ENCODE assay signal across 1 cellular context in the genomic region with DNA sequence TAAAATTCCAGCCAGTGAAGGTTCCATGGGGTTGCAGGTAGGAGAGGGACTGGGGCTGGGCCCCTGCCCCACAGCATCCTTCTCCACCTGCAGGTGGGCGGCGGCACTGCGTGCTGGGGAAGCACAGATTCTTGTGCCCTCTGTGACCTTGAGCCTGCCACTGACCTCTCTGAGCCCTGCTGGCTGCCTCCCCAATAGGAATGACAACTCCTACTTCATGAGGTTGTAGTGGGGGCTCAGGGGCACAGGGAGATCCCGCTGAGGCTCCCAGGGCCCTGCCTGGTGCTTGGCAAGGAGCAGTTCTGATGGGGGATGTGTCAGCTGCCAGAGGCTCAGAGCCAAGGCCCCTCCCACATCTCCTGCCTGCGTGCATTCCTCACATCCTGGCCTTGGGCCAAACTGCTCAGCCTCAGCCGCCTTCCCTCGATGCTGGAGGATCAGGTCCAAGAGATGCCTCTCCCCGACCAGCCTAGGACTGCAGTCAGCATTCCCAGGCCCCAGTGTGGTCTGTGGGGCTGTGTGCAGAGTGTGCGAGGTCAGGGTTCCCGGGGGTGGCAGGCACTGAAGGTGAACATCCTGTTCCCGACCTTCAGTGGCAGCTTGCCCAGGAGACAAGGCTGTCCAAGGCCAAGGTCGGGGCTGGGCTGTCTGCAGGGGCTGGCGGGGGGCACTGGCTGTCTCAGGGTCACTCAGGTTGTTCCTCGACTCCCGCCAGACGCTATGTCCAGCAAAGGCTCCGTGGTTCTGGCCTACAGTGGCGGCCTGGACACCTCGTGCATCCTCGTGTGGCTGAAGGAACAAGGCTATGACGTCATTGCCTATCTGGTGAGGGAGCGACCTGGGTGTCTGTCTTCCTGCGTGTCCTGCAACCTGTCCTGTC.
TF ChIP-seq lines count a peak whose summit lies in the region.

No MANE protein-coding gene starts in this region.

TF ChIP-seq in HepG2, 621 proteins besides CTCF, POLR2A, EP300 and RAD21 (continued from another document and continues in another):
- TF ChIP-seq, protein P1, sequence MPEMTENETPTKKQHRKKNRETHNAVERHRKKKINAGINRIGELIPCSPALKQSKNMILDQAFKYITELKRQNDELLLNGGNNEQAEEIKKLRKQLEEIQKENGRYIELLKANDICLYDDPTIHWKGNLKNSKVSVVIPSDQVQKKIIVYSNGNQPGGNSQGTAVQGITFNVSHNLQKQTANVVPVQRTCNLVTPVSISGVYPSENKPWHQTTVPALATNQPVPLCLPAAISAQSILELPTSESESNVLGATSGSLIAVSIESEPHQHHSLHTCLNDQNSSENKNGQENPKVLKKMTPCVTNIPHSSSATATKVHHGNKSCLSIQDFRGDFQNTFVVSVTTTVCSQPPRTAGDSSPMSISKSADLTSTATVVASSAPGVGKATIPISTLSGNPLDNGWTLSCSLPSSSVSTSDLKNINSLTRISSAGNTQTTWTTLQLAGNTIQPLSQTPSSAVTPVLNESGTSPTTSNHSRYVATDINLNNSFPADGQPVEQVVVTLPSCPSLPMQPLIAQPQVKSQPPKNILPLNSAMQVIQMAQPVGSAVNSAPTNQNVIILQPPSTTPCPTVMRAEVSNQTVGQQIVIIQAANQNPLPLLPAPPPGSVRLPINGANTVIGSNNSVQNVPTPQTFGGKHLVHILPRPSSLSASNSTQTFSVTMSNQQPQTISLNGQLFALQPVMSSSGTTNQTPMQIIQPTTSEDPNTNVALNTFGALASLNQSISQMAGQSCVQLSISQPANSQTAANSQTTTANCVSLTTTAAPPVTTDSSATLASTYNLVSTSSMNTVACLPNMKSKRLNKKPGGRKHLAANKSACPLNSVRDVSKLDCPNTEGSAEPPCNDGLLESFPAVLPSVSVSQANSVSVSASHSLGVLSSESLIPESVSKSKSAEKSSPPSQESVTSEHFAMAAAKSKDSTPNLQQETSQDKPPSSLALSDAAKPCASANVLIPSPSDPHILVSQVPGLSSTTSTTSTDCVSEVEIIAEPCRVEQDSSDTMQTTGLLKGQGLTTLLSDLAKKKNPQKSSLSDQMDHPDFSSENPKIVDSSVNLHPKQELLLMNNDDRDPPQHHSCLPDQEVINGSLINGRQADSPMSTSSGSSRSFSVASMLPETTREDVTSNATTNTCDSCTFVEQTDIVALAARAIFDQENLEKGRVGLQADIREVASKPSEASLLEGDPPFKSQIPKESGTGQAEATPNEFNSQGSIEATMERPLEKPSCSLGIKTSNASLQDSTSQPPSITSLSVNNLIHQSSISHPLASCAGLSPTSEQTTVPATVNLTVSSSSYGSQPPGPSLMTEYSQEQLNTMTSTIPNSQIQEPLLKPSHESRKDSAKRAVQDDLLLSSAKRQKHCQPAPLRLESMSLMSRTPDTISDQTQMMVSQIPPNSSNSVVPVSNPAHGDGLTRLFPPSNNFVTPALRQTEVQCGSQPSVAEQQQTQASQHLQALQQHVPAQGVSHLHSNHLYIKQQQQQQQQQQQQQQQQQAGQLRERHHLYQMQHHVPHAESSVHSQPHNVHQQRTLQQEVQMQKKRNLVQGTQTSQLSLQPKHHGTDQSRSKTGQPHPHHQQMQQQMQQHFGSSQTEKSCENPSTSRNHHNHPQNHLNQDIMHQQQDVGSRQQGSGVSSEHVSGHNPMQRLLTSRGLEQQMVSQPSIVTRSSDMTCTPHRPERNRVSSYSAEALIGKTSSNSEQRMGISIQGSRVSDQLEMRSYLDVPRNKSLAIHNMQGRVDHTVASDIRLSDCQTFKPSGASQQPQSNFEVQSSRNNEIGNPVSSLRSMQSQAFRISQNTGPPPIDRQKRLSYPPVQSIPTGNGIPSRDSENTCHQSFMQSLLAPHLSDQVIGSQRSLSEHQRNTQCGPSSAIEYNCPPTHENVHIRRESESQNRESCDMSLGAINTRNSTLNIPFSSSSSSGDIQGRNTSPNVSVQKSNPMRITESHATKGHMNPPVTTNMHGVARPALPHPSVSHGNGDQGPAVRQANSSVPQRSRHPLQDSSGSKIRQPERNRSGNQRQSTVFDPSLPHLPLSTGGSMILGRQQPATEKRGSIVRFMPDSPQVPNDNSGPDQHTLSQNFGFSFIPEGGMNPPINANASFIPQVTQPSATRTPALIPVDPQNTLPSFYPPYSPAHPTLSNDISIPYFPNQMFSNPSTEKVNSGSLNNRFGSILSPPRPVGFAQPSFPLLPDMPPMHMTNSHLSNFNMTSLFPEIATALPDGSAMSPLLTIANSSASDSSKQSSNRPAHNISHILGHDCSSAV (CRISPR knock-in tag; IDR thresholded peaks at IDR 0.05; ENCODE audit: borderline replicate concordance) = no peak
- TF ChIP-seq RXRA (CRISPR knock-in tag; IDR thresholded peaks at IDR 0.05) = peak; percentile 57; the same call in 1 of the 2 replicates
- no peak for TF ChIP-seq ZNF629 (CRISPR knock-in tag; conservative IDR thresholded peaks at IDR 0.05)
- TF ChIP-seq, protein P2, sequence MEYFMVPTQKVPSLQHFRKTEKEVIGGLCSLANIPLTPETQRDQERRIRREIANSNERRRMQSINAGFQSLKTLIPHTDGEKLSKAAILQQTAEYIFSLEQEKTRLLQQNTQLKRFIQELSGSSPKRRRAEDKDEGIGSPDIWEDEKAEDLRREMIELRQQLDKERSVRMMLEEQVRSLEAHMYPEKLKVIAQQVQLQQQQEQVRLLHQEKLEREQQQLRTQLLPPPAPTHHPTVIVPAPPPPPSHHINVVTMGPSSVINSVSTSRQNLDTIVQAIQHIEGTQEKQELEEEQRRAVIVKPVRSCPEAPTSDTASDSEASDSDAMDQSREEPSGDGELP (IDR thresholded peaks at IDR 0.05; ENCODE audit: borderline replicate concordance, low read depth) = peak; percentile 22; the same call in 1 of the 2 replicates
- 0 out of 2 replicates have a peak, but pooled peaks have one; percentile 21 for TF ChIP-seq ZNF331 (CRISPR knock-in tag; IDR thresholded peaks at IDR 0.05)
- no peak for TF ChIP-seq SOX5 (CRISPR knock-in tag; IDR thresholded peaks at IDR 0.05; ENCODE audit: borderline replicate concordance)
- TF ChIP-seq NONO (IDR thresholded peaks at IDR 0.05) = no peak
- TF ChIP-seq NONO (CRISPR knock-in tag; conservative IDR thresholded peaks at IDR 0.05) = no peak; the same call in 1 of the 2 replicates
- TF ChIP-seq ZC3H13 (CRISPR knock-in tag; IDR thresholded peaks at IDR 0.05) = no peak
- no peak for TF ChIP-seq ZNF20 (CRISPR knock-in tag; IDR thresholded peaks at IDR 0.05)
- peak; percentile 90 for TF ChIP-seq RARA (CRISPR knock-in tag; IDR thresholded peaks at IDR 0.05)
- TF ChIP-seq KLF11 (CRISPR knock-in tag; IDR thresholded peaks at IDR 0.05) = no peak
- no peak for TF ChIP-seq MZF1 (CRISPR knock-in tag; IDR thresholded peaks at IDR 0.05; ENCODE audit: borderline replicate concordance)
- TF ChIP-seq GABPA (IDR thresholded peaks at IDR 0.05; ENCODE audit: low read depth, low read length) = no peak
- TF ChIP-seq GABPA (CRISPR knock-in tag; IDR thresholded peaks at IDR 0.05; ENCODE audit: low read depth) = no peak
- TF ChIP-seq ZNF24 (IDR thresholded peaks at IDR 0.05) = no peak
- TF ChIP-seq ZSCAN30 (CRISPR knock-in tag; IDR thresholded peaks at IDR 0.05) = no peak
- no peak for TF ChIP-seq JARID2 (CRISPR knock-in tag; IDR thresholded peaks at IDR 0.05; ENCODE audit: insufficient replicate concordance)
- TF ChIP-seq BRD4 (CRISPR knock-in tag; IDR thresholded peaks at IDR 0.05) = no peak
- TF ChIP-seq STAG1 (CRISPR knock-in tag; IDR thresholded peaks at IDR 0.05) = 0 out of 2 replicates have a peak, but pooled peaks have one; percentile 14
- 0 out of 2 replicates have a peak, but pooled peaks have one; percentile 7 for TF ChIP-seq JUND (CRISPR knock-in tag; IDR thresholded peaks at IDR 0.05)
- no peak for TF ChIP-seq NFIB (CRISPR knock-in tag; IDR thresholded peaks at IDR 0.05; ENCODE audit: borderline replicate concordance)
- TF ChIP-seq, protein P3, sequence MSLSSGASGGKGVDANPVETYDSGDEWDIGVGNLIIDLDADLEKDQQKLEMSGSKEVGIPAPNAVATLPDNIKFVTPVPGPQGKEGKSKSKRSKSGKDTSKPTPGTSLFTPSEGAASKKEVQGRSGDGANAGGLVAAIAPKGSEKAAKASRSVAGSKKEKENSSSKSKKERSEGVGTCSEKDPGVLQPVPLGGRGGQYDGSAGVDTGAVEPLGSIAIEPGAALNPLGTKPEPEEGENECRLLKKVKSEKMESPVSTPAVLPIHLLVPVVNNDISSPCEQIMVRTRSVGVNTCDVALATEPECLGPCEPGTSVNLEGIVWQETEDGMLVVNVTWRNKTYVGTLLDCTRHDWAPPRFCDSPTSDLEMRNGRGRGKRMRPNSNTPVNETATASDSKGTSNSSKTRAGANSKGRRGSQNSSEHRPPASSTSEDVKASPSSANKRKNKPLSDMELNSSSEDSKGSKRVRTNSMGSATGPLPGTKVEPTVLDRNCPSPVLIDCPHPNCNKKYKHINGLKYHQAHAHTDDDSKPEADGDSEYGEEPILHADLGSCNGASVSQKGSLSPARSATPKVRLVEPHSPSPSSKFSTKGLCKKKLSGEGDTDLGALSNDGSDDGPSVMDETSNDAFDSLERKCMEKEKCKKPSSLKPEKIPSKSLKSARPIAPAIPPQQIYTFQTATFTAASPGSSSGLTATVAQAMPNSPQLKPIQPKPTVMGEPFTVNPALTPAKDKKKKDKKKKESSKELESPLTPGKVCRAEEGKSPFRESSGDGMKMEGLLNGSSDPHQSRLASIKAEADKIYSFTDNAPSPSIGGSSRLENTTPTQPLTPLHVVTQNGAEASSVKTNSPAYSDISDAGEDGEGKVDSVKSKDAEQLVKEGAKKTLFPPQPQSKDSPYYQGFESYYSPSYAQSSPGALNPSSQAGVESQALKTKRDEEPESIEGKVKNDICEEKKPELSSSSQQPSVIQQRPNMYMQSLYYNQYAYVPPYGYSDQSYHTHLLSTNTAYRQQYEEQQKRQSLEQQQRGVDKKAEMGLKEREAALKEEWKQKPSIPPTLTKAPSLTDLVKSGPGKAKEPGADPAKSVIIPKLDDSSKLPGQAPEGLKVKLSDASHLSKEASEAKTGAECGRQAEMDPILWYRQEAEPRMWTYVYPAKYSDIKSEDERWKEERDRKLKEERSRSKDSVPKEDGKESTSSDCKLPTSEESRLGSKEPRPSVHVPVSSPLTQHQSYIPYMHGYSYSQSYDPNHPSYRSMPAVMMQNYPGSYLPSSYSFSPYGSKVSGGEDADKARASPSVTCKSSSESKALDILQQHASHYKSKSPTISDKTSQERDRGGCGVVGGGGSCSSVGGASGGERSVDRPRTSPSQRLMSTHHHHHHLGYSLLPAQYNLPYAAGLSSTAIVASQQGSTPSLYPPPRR (CRISPR knock-in tag; IDR thresholded peaks at IDR 0.05; ENCODE audit: borderline replicate concordance) = 0 out of 2 replicates have a peak, but pooled peaks have one; percentile 47
- TF ChIP-seq ZNF713 (CRISPR knock-in tag; IDR thresholded peaks at IDR 0.05) = no peak
- TF ChIP-seq ZNF441 (CRISPR knock-in tag; IDR thresholded peaks at IDR 0.05; ENCODE audit: borderline replicate concordance) = no peak
- TF ChIP-seq, protein P4, sequence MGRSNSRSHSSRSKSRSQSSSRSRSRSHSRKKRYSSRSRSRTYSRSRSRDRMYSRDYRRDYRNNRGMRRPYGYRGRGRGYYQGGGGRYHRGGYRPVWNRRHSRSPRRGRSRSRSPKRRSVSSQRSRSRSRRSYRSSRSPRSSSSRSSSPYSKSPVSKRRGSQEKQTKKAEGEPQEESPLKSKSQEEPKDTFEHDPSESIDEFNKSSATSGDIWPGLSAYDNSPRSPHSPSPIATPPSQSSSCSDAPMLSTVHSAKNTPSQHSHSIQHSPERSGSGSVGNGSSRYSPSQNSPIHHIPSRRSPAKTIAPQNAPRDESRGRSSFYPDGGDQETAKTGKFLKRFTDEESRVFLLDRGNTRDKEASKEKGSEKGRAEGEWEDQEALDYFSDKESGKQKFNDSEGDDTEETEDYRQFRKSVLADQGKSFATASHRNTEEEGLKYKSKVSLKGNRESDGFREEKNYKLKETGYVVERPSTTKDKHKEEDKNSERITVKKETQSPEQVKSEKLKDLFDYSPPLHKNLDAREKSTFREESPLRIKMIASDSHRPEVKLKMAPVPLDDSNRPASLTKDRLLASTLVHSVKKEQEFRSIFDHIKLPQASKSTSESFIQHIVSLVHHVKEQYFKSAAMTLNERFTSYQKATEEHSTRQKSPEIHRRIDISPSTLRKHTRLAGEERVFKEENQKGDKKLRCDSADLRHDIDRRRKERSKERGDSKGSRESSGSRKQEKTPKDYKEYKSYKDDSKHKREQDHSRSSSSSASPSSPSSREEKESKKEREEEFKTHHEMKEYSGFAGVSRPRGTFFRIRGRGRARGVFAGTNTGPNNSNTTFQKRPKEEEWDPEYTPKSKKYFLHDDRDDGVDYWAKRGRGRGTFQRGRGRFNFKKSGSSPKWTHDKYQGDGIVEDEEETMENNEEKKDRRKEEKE (IDR thresholded peaks at IDR 0.05) = no peak
- TF ChIP-seq, protein P5, sequence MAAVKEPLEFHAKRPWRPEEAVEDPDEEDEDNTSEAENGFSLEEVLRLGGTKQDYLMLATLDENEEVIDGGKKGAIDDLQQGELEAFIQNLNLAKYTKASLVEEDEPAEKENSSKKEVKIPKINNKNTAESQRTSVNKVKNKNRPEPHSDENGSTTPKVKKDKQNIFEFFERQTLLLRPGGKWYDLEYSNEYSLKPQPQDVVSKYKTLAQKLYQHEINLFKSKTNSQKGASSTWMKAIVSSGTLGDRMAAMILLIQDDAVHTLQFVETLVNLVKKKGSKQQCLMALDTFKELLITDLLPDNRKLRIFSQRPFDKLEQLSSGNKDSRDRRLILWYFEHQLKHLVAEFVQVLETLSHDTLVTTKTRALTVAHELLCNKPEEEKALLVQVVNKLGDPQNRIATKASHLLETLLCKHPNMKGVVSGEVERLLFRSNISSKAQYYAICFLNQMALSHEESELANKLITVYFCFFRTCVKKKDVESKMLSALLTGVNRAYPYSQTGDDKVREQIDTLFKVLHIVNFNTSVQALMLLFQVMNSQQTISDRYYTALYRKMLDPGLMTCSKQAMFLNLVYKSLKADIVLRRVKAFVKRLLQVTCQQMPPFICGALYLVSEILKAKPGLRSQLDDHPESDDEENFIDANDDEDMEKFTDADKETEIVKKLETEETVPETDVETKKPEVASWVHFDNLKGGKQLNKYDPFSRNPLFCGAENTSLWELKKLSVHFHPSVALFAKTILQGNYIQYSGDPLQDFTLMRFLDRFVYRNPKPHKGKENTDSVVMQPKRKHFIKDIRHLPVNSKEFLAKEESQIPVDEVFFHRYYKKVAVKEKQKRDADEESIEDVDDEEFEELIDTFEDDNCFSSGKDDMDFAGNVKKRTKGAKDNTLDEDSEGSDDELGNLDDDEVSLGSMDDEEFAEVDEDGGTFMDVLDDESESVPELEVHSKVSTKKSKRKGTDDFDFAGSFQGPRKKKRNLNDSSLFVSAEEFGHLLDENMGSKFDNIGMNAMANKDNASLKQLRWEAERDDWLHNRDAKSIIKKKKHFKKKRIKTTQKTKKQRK (IDR thresholded peaks at IDR 0.05; ENCODE audit: low read length) = no peak
- TF ChIP-seq ATAD3A (CRISPR knock-in tag; IDR thresholded peaks at IDR 0.05) = no peak
- TF ChIP-seq, protein P6, sequence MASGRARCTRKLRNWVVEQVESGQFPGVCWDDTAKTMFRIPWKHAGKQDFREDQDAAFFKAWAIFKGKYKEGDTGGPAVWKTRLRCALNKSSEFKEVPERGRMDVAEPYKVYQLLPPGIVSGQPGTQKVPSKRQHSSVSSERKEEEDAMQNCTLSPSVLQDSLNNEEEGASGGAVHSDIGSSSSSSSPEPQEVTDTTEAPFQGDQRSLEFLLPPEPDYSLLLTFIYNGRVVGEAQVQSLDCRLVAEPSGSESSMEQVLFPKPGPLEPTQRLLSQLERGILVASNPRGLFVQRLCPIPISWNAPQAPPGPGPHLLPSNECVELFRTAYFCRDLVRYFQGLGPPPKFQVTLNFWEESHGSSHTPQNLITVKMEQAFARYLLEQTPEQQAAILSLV (CRISPR knock-in tag; IDR thresholded peaks at IDR 0.05; ENCODE audit: borderline replicate concordance) = no peak
- no peak for TF ChIP-seq ZNF234 (CRISPR knock-in tag; conservative IDR thresholded peaks at IDR 0.05)
